16 cellular contexts compared by ENCODE assay signal in genomic region chr9:130844028-130844427, GRCh38. TPM values are rescaled to one million over a fixed set of nuclear protein-coding genes. Genes with fewer than 3 reads are reported as not detected.
A peak's percentile ranks its signal among the peaks of the same experiment; 100 is the strongest.
DNase-seq lines count a peak whose midpoint lies in the region; ATAC-seq and TF ChIP-seq lines count a peak whose summit lies in the region.
"Had no signal": no experiment of that assay in that cellular context is flagged by ENCODE, and none has a peak within 500 bp of the region (broad histone marks: within the 10 kb centered on the region; RNA-seq: fewer than 3 reads in every experiment).

No MANE protein-coding gene starts in this region.

- no peaks in the 10 kb centered on the region for H3K9me3 ChIP-seq in heart left ventricle
- no peaks in the 10 kb centered on the region for H3K9me3 ChIP-seq in right atrium auricular region
- no peaks in the 10 kb centered on the region for H3K9me3 ChIP-seq in sigmoid colon
- H3K9me3 ChIP-seq in aorta (ENCODE audit: control insufficient read depth, low read length): no peaks in the 10 kb centered on the region

- no peaks in the 10 kb centered on the region for H3K36me3 ChIP-seq in heart left ventricle
- no peaks in the 10 kb centered on the region for H3K36me3 ChIP-seq in right atrium auricular region
- no peaks in the 10 kb centered on the region for H3K36me3 ChIP-seq in sigmoid colon
- no peaks in the 10 kb centered on the region for H3K36me3 ChIP-seq in aorta (ENCODE audit: control insufficient read depth in 1 of 2, insufficient read depth in 2 of 2, low read length in 1 of 2)

- H3K4me3 ChIP-seq in heart left ventricle: no peak overlapping the region
- H3K4me3 ChIP-seq in right atrium auricular region: no peak overlapping the region
- no peak overlapping the region for H3K4me3 ChIP-seq in sigmoid colon
- H3K4me3 ChIP-seq in aorta (ENCODE audit: low read length in 2 of 2): no peak overlapping the region

- peak in 1 of 5 donors; percentile 50 for DNase-seq in heart left ventricle
- no peak for DNase-seq in Right ventricle myocardium superior
- DNase-seq in right atrium auricular region (ENCODE audit: low spot score): peak; percentile 58
- DNase-seq in sigmoid colon: no peak
- DNase-seq in aorta: no peak
- no peak for DNase-seq in midbrain (lab: John Stamatoyannopoulos, UW)
- DNase-seq in GF-D8 (lab: John Stamatoyannopoulos, UW): no peak
- no peak for DNase-seq in NCI-H1694 (lab: John Stamatoyannopoulos, UW)
- DNase-seq: activated CD4-positive, alpha-beta T cell treated with anti-CD3 and anti-CD28 coated beads for 48 hours; activated T-cell treated with anti-CD3 and anti-CD28 coated beads, Interleukin-2, amount 50 U/mL, for 4 hours; Calu3; NCI-H1417; NCI-H510A treated with DMSO at 0.1 percent for 48 hours; PC-3 had no signal

- peak in 2 of 4 donors; percentile 5 to 35 for ATAC-seq in heart left ventricle
- ATAC-seq in Right ventricle myocardium superior (ENCODE audit: poor library complexity): no peak
- no peak for ATAC-seq in aorta (ENCODE audit: low FRiP score)
- ATAC-seq: activated T-cell treated with anti-CD3 and anti-CD28 coated beads, Interleukin-2, amount 50 U/mL, for 4 hours; PC-3 had no signal

- intact Hi-C loops in heart left ventricle (cut with DNase I) (loop anchor here in 1 of 10 donors (5.0 kb wide), 1 partner anchor 62 kb away; no protein-coding TSS in a partner anchor), Right ventricle myocardium superior (cut with DNase I) (no loop called here), sigmoid colon (cut with DNase I) (no loop called here), aorta (cut with DNase I) (no loop called here)

- H3K27ac ChIP-seq in heart left ventricle: peak overlapping the region in 10 of 12 donors; percentile 15 to 96 (median 86)
- peak overlapping the region; percentile 81 to 83 for H3K27ac ChIP-seq in right atrium auricular region
- peak overlapping the region; percentile 89 to 95 (median 93) for H3K27ac ChIP-seq in sigmoid colon
- H3K27ac ChIP-seq in aorta (ENCODE audit: low read depth in 1 of 2, low read length in 2 of 2): peak overlapping the region; percentile 10 to 64

- no peak for TF ChIP-seq POLR2A in heart left ventricle (IDR thresholded peaks at IDR 0.05)
- TF ChIP-seq POLR2A in sigmoid colon (IDR thresholded peaks at IDR 0.05): no peak

- TF ChIP-seq CTCF in heart left ventricle (IDR thresholded peaks at IDR 0.05) (no peak), right atrium auricular region (IDR thresholded peaks at IDR 0.05) (no peak), sigmoid colon (IDR thresholded peaks at IDR 0.05) (no peak)

- TF ChIP-seq EP300 in sigmoid colon (IDR thresholded peaks at IDR 0.05): no peak

- H3K4me1 ChIP-seq in heart left ventricle (peaks cover 13 to 100% (median 82%) of the 10 kb centered on the region in 12 donors), right atrium auricular region (peaks cover 0 to 87% of the 10 kb centered on the region in 2 donors), sigmoid colon (peaks cover 0 to 96% (median 95%) of the 10 kb centered on the region in 4 donors), aorta (ENCODE audit: control insufficient read depth in 1 of 2, insufficient read depth in 2 of 2, low read length in 2 of 2) (peaks cover 6 to 15% of the 10 kb centered on the region in 2 donors)

- H3K27me3 ChIP-seq in heart left ventricle: no peaks in the 10 kb centered on the region
- no peaks in the 10 kb centered on the region for H3K27me3 ChIP-seq in right atrium auricular region
- no peaks in the 10 kb centered on the region for H3K27me3 ChIP-seq in sigmoid colon
- no peaks in the 10 kb centered on the region for H3K27me3 ChIP-seq in aorta (ENCODE audit: control insufficient read depth in 1 of 2, insufficient read depth in 2 of 2, low read length in 1 of 2)

- 60 to 69% (median 61%) methylated on average over 4 of the region's 4 CpGs for WGBS in heart left ventricle, 4 donors
- WGBS in sigmoid colon, 2 donors: 76 to 83% methylated on average over 4 of the region's 4 CpGs
- WGBS in aorta, 2 donors: 71 to 75% methylated on average over 4 of the region's 4 CpGs

RNA-seq across cellular contexts. Expression of gene ABL1, which starts 9.0 kb away (rescaled TPM):
- total RNA-seq in heart left ventricle (10 to 100 TPM; 27.2 to 49.8 (median 34.1) TPM), Right ventricle myocardium superior (31.5 TPM), right atrium auricular region (10 to 100 TPM; 26.3 to 38.9 TPM), sigmoid colon (100 to 1,000 TPM in 2 of 4 donors, 10 to 100 TPM in 2; 69.6 to 127 (median 101) TPM), aorta (10 to 100 TPM; 91.7 to 98.7 TPM)
- polyA plus RNA-seq in heart left ventricle (10 to 100 TPM; 13.2 to 29.7 TPM), sigmoid colon (10 to 100 TPM; 24.5 to 50.0 (median 31.8) TPM), aorta (10 to 100 TPM; 12.8 to 38.5 TPM)

RNA-seq across cellular contexts. Expression of gene QRFP, which starts 52.6 kb away (rescaled TPM):
- total RNA-seq in heart left ventricle: not detected
- polyA plus RNA-seq in heart left ventricle: not detected
- total RNA-seq in Right ventricle myocardium superior: not detected
- not detected for total RNA-seq in right atrium auricular region
- total RNA-seq in sigmoid colon: not detected
- polyA plus RNA-seq in sigmoid colon: under 1 TPM in 1 of 3 donors, not detected in 2; 0.20 TPM
- total RNA-seq in aorta: not detected
- polyA plus RNA-seq in aorta: not detected
- total RNA-seq: A673; activated T-cell treated with anti-CD3 and anti-CD28 coated beads, Interleukin-2, amount 50 U/mL, for 4 hours; Calu3; PC-3; renal cortical epithelial cell had no signal

Comparison
In these comparisons a context has a peak if more than half of its experiments do, and no peak if none do; other contexts are left out.
1. H3K27ac ChIP-seq: peak in every context shown above with its lines; median percentile 93 in sigmoid colon; 86 in heart left ventricle; 82 in right atrium auricular region; 37 in aorta.